Comparison of ENCODE assay signal across 19 cellular contexts in the genomic region with DNA sequence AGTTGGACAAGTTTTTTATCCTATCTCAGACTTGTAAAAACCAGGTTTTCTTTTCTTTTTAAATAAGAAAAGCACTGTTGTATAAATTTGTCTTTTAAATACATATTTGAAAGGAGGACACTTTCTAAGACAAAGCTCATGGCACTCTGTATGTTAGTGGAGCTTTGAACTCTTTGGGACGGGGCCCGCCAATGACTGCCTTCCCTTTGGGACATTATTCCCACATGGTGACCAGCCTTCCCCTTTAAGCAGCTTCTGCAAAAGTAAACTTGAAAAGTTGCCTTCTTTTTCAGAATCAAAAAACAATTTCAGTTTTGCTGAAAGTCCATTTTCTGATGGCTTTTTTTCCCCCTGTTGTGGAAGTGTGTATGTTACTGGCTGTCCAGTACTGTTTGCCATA. TPM values are rescaled to one million over a fixed set of nuclear protein-coding genes. Genes with fewer than 3 reads are reported as not detected.
DNase-seq lines count a peak whose midpoint lies in the region; ATAC-seq, FAIRE-seq and TF ChIP-seq lines count a peak whose summit lies in the region.
"Had no signal": no experiment of that assay in that cellular context is flagged by ENCODE, and none has a peak within 500 bp of the region (broad histone marks: within the 10 kb centered on the region; RNA-seq: fewer than 3 reads in every experiment).

No MANE protein-coding gene starts in this region.

- no peaks in the 10 kb centered on the region for H3K9me3 Mint-ChIP-seq in endodermal cell
- H3K9me3 Mint-ChIP-seq in neural crest cell, result no peaks in the 10 kb centered on the region
- H3K9me3 Mint-ChIP-seq: activated B cell treated with CpG ODN at 0.5 μM for 24 hours; activated naive CD8-positive, alpha-beta T cell treated with anti-CD3 and anti-CD28 coated beads, Interleukin-2, amount 50 U/mL, for 24 hours; CD8-positive, alpha-beta T cell; T-helper 1 cell treated with Interleukin-12 subunit alpha and Interleukin-12 subunit beta and Interleukin-4 antibody, amounts not matched to agents 30 μg/mL and 1 μg/mL, for 36 hours had no signal

- H3K9ac ChIP-seq in endodermal cell (ENCODE audit: extremely low read depth, low read length, poor library complexity, severe bottlenecking), result peak overlapping the region; percentile 24

- H3K27ac Mint-ChIP-seq in endodermal cell (no peak overlapping the region), neural crest cell (ENCODE audit: unreplicated experiment) (no peak overlapping the region)
- H3K27ac Mint-ChIP-seq: activated B cell treated with CpG ODN at 0.5 μM for 24 hours; activated naive CD8-positive, alpha-beta T cell treated with anti-CD3 and anti-CD28 coated beads, Interleukin-2, amount 50 U/mL, for 24 hours; CD8-positive, alpha-beta T cell; T-helper 1 cell treated with Interleukin-12 subunit alpha and Interleukin-12 subunit beta and Interleukin-4 antibody, amounts not matched to agents 30 μg/mL and 1 μg/mL, for 36 hours had no signal

- H3K4me1 Mint-ChIP-seq in endodermal cell (peaks cover 48% of the 10 kb centered on the region), neural crest cell (peaks cover 45% of the 10 kb centered on the region)

- FAIRE-seq in GM12891 (lab: Jason Lieb, UNC), result no peak

- H3K4me1 ChIP-seq in left ventricle myocardium inferior (peaks cover 76% of the 10 kb centered on the region), heart right ventricle (peaks cover 5 to 66% (median 47%) of the 10 kb centered on the region in 9 donors), endodermal cell (ENCODE audit: control insufficient read depth, insufficient read depth, low read length) (peaks cover 7% of the 10 kb centered on the region)

- no peaks in the 10 kb centered on the region for H3K27me3 ChIP-seq in left ventricle myocardium inferior (ENCODE audit: low read depth)
- no peaks in the 10 kb centered on the region for H3K27me3 ChIP-seq in heart right ventricle
- peaks cover 10% of the 10 kb centered on the region for H3K27me3 ChIP-seq in endodermal cell (ENCODE audit: control insufficient read depth, insufficient read depth, low read length, poor library complexity, severe bottlenecking)

- H3K9me3 ChIP-seq in left ventricle myocardium inferior (replicated peaks) (no peaks in the 10 kb centered on the region), heart right ventricle (no peaks in the 10 kb centered on the region), endodermal cell (ENCODE audit: control insufficient read depth, low read length) (no peaks in the 10 kb centered on the region)

- H3K4me3 ChIP-seq in left ventricle myocardium inferior (peak overlapping the region; percentile 92), heart right ventricle (peak overlapping the region in 2 of 10 donors; percentile 6 to 81), endodermal cell (ENCODE audit: low read length) (peak overlapping the region; percentile 93)

- WGBS in heart right ventricle, 2 donors, result 65 to 76% methylated on average over 2 of the region's 2 CpGs
- 92% methylated on average over 2 of the region's 2 CpGs; no CpG with 5 or more reads in 1 of the 2 experiments for WGBS in endodermal cell (ENCODE audit: insufficient coverage in 1 of 2, insufficient read length in 1 of 2), 2 experiments

- TF ChIP-seq CTCF in left ventricle myocardium inferior (IDR thresholded peaks at IDR 0.05; ENCODE audit: borderline replicate concordance), result no peak
- no peak for TF ChIP-seq CTCF in heart right ventricle (IDR thresholded peaks at IDR 0.05)
- TF ChIP-seq CTCF in endodermal cell (conservative IDR thresholded peaks at IDR 0.05), result no peak
- no peak for TF ChIP-seq CTCF in neural crest cell (conservative IDR thresholded peaks at IDR 0.05)

- peaks cover 4% of the 10 kb centered on the region for H3K36me3 Mint-ChIP-seq in endodermal cell (ENCODE audit: low read depth)
- no peaks in the 10 kb centered on the region for H3K36me3 Mint-ChIP-seq in neural crest cell (ENCODE audit: low read depth)

- H3K27ac ChIP-seq in left ventricle myocardium inferior (replicated peaks) (peak overlapping the region; percentile 75), heart right ventricle (peak overlapping the region in 5 of 10 donors; percentile 6 to 84 (median 83)), endodermal cell (ENCODE audit: low read depth, low read length) (no peak overlapping the region)

- intact Hi-C loops in left ventricle myocardium inferior (cut with micrococcal nuclease), result loop anchor here (5.0 kb wide), 1 partner anchor 38 kb away; no protein-coding TSS in a partner anchor
- intact Hi-C loops in heart right ventricle (cut with DNase I), result loop anchor here in 8 of 10 donors (5.0 to 10.0 kb wide), 12 partner anchors 38 to 418 kb away; no protein-coding TSS in a partner anchor

- ATAC-seq in heart right ventricle, result no peak
- ATAC-seq: activated naive CD8-positive, alpha-beta T cell treated with anti-CD3 and anti-CD28 coated beads, Interleukin-2, amount 50 U/mL, for 24 hours; CD8-positive, alpha-beta T cell had no signal

- H3K27me3 Mint-ChIP-seq in endodermal cell (ENCODE audit: insufficient read depth) (peaks cover 6% of the 10 kb centered on the region), neural crest cell (ENCODE audit: low read depth) (peaks cover 33% of the 10 kb centered on the region)
- H3K27me3 Mint-ChIP-seq: activated B cell treated with CpG ODN at 0.5 μM for 24 hours; activated naive CD8-positive, alpha-beta T cell treated with anti-CD3 and anti-CD28 coated beads, Interleukin-2, amount 50 U/mL, for 24 hours had no signal

- peak overlapping the region; percentile 80 for H3K4me3 Mint-ChIP-seq in endodermal cell
- H3K4me3 Mint-ChIP-seq in neural crest cell, result peak overlapping the region; percentile 90
- H3K4me3 Mint-ChIP-seq: activated B cell treated with CpG ODN at 0.5 μM for 24 hours; activated naive CD8-positive, alpha-beta T cell treated with anti-CD3 and anti-CD28 coated beads, Interleukin-2, amount 50 U/mL, for 24 hours; T-helper 1 cell treated with Interleukin-12 subunit alpha and Interleukin-12 subunit beta and Interleukin-4 antibody, amounts not matched to agents 30 μg/mL and 1 μg/mL, for 36 hours had no signal

- TF ChIP-seq POLR2A in GM12891 (IDR thresholded peaks at IDR 0.05; ENCODE audit: low read depth, low read length), result no peak

- DNase-seq in left ventricle myocardium inferior (no peak), heart right ventricle (no peak), endodermal cell (no peak), neural crest cell (ENCODE audit: low read depth, low spot score) (no peak), GM19238 (ENCODE audit: insufficient read length, low spot score) (no peak), cerebellar cortex (ENCODE audit: low spot score) (no peak), GM12891 (ENCODE audit: insufficient read length, low spot score) (no peak)
- DNase-seq in stimulated activated CD4-positive, alpha-beta T cell treated with anti-CD3 and anti-CD28 coated beads, Interleukin-2, amount 100 ng/mL, for 24 hours, result no peak
- DNase-seq: activated B cell treated with CpG ODN at 0.5 μM for 24 hours; activated naive CD8-positive, alpha-beta T cell treated with anti-CD3 and anti-CD28 coated beads, Interleukin-2, amount 50 U/mL, for 24 hours; CD8-positive, alpha-beta T cell; central memory CD4-positive, alpha-beta T cell; effector CD8-positive, alpha-beta T cell; GOT3; NCI-H1694 treated with DMSO at 0.1 percent for 48 hours; Right ventricle myocardium superior; stimulated activated CD4-positive, alpha-beta T cell treated with anti-CD3 and anti-CD28 coated beads, Interleukin-4, amount 100 ng/mL, for 1 hour; stimulated activated CD8-positive, alpha-beta memory T cell treated with anti-CD3 and anti-CD28 coated beads, Interleukin-4, amount 100 ng/mL, for 48 hours had no signal

- H3K36me3 ChIP-seq in left ventricle myocardium inferior (no peaks in the 10 kb centered on the region), heart right ventricle (peaks cover 0 to 5% (median 0%) of the 10 kb centered on the region in 9 donors), endodermal cell (ENCODE audit: control insufficient read depth, insufficient read depth, low read length) (no peaks in the 10 kb centered on the region)

TF ChIP-seq in GM12891, 5 proteins besides CTCF, POLR2A, EP300 and RAD21:
- TF ChIP-seq TAF1 (IDR thresholded peaks at IDR 0.05; ENCODE audit: low read depth, low read length), result no peak
- no peak for TF ChIP-seq PAX5 (IDR thresholded peaks at IDR 0.05; ENCODE audit: insufficient read depth, low read length, severe bottlenecking)
- no peak for TF ChIP-seq SPI1 (IDR thresholded peaks at IDR 0.05; ENCODE audit: low read depth, low read length)
- TF ChIP-seq POLR2AphosphoS5 (IDR thresholded peaks at IDR 0.05; ENCODE audit: low read depth, low read length), result no peak
- no peak for TF ChIP-seq POU2F2 (IDR thresholded peaks at IDR 0.05; ENCODE audit: low read depth, low read length)

RNA-seq across cellular contexts. Expression of gene CUX1, which starts 1.8 kb away (rescaled TPM):
- total RNA-seq in left ventricle myocardium inferior (125 TPM), heart right ventricle (100 to 1,000 TPM in 9 of 10 donors, 10 to 100 TPM in 1; 97.3 to 176 (median 149) TPM), endodermal cell (100 to 1,000 TPM in 1 of 2 donors, 10 to 100 TPM in 1; 85.1 to 108 TPM), neural crest cell (56.0 and 60.0 TPM in 2 replicates)
- polyA plus RNA-seq in heart right ventricle, result 10 to 100 TPM; 34.5 to 39.7 TPM
- 49.5 TPM for polyA plus RNA-seq in endodermal cell (2013, experiment 1 of 2)
- 50.8 TPM for polyA plus RNA-seq in endodermal cell (2013, experiment 2 of 2)
- 17.8 TPM for polyA plus RNA-seq in GM12891 (2012; ENCODE audit: low read depth, missing spikeins)
